ENCODE assay signal across 1 cellular context in the genomic region with DNA sequence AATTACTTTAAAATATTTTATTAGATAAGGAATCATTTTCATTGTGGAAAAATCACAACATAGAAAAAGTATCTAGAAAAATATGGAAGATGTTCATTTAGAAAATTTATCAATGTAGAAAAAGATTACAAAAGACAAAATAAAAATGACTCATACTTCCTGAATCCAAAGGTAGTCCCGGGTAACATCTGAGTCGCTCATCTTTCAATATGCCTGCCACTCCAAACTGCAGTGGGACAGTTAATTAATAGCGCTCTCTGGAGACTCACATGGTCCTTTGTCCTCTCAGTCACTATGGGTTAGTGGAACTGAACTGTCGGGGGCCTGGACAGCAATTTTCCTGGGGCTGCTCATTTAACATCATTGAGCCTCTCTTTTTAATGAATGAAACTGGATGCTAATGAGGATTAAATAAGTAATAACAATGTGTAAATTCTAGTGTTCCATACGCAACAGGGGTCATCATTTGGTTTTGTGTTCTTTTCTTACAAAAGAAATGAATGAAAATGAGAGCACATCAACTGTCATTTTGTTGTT.
TF ChIP-seq lines count a peak whose summit lies in the region.

No MANE protein-coding gene starts in this region.

TF ChIP-seq in K562, 482 proteins besides CTCF, POLR2A, EP300 and RAD21 (continued from another document):
- TF ChIP-seq, protein P1, sequence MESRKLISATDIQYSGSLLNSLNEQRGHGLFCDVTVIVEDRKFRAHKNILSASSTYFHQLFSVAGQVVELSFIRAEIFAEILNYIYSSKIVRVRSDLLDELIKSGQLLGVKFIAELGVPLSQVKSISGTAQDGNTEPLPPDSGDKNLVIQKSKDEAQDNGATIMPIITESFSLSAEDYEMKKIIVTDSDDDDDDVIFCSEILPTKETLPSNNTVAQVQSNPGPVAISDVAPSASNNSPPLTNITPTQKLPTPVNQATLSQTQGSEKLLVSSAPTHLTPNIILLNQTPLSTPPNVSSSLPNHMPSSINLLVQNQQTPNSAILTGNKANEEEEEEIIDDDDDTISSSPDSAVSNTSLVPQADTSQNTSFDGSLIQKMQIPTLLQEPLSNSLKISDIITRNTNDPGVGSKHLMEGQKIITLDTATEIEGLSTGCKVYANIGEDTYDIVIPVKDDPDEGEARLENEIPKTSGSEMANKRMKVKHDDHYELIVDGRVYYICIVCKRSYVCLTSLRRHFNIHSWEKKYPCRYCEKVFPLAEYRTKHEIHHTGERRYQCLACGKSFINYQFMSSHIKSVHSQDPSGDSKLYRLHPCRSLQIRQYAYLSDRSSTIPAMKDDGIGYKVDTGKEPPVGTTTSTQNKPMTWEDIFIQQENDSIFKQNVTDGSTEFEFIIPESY (CRISPR knock-in tag; IDR thresholded peaks at IDR 0.05): peak; percentile 68
- TF ChIP-seq NFIX (CRISPR knock-in tag; IDR thresholded peaks at IDR 0.05; ENCODE audit: low read depth) (no peak), EZH2 (IDR thresholded peaks at IDR 0.05; ENCODE audit: borderline replicate concordance, low read depth, low read length) (no peak)
